ENCODE assay signal across 24 cellular contexts in the genomic region with DNA sequence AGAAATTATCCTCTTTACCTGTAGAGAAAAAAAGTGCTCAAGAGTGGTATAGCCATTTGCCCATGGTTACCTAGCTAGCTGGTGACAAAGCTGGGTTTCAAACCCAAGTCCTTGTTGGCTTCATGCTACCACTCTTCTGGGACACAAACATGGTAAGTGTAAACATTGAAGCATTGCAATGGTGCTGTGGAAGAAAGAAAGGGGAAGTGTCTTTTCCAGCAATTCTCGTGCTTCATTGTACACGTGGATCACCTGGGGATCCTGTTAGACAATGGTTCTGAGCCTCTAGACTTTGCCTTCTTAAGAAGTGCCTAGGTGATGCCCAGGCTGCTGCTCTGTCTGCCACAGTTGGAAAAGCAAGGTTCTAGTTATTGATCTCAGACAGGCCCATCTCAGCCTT.
"Had no signal": no experiment of that assay in that cellular context is flagged by ENCODE, and none has a peak within 500 bp of the region (broad histone marks: within the 10 kb centered on the region; RNA-seq: fewer than 3 reads in every experiment).

No MANE protein-coding gene starts in this region.

- H3K27me3 ChIP-seq: colonic mucosa, esophagus muscularis mucosa, gastroesophageal sphincter, heart left ventricle, hepatocyte, left lung had no signal

- H3K4me3 Mint-ChIP-seq: dendritic cell treated with granulocyte-macrophage colony-stimulating factor and Interleukin-4, amounts not matched to agents 40 ng/mL and 50 ng/mL, for 4 days; effector memory CD8-positive, alpha-beta T cell; mesothelial cell of epicardium; naive B cell; naive thymus-derived CD8-positive, alpha-beta T cell had no signal

- H3K4me1 ChIP-seq: colonic mucosa, esophagus muscularis mucosa, foreskin keratinocyte, gastroesophageal sphincter, heart left ventricle, left lung, lower lobe of right lung had no signal

- H3K79me2 ChIP-seq: hepatocyte had no signal

- H3K9me3 ChIP-seq: colonic mucosa, esophagus muscularis mucosa, gastroesophageal sphincter, heart left ventricle, left lung, lower lobe of right lung, mucosa of descending colon had no signal

- H2AFZ ChIP-seq: hepatocyte had no signal

- H3K4me3 ChIP-seq: colonic mucosa, esophagus muscularis mucosa, gastroesophageal sphincter, heart left ventricle, hepatocyte, left lung, lower lobe of right lung, mucosa of descending colon had no signal

- H3K36me3 ChIP-seq: colonic mucosa, esophagus muscularis mucosa, gastroesophageal sphincter, heart left ventricle, left lung, lower lobe of right lung had no signal

- ATAC-seq: effector memory CD8-positive, alpha-beta T cell; foreskin keratinocyte; gastroesophageal sphincter; heart left ventricle; left cardiac atrium; left lung; left ventricle myocardium superior; lower lobe of right lung; mucosa of descending colon; naive thymus-derived CD8-positive, alpha-beta T cell had no signal

- H3K9me3 Mint-ChIP-seq: dendritic cell treated with granulocyte-macrophage colony-stimulating factor and Interleukin-4, amounts not matched to agents 40 ng/mL and 50 ng/mL, for 4 days; effector memory CD8-positive, alpha-beta T cell had no signal

- DNase-seq: colonic mucosa; cortex of kidney; effector CD8-positive, alpha-beta T cell; effector memory CD8-positive, alpha-beta T cell; foreskin keratinocyte; heart left ventricle; hypothalamus; left cardiac atrium; left lung; left ventricle myocardium superior; lower lobe of right lung; mesenchymal stem cell; mucosa of descending colon; naive B cell; naive thymus-derived CD8-positive, alpha-beta T cell had no signal

- H3K27ac ChIP-seq: colonic mucosa, esophagus muscularis mucosa, foreskin keratinocyte, gastroesophageal sphincter, heart left ventricle, hepatocyte, left lung, lower lobe of right lung had no signal

- H3K27ac Mint-ChIP-seq: dendritic cell treated with granulocyte-macrophage colony-stimulating factor and Interleukin-4, amounts not matched to agents 40 ng/mL and 50 ng/mL, for 4 days; effector memory CD8-positive, alpha-beta T cell; mesothelial cell of epicardium; naive B cell had no signal

- FAIRE-seq: endothelial cell of umbilical vein, frontal cortex, islet of Langerhans, keratinocyte had no signal

- H3K36me3 Mint-ChIP-seq: mesothelial cell of epicardium; naive B cell; naive thymus-derived CD8-positive, alpha-beta T cell had no signal

- H3K4me1 Mint-ChIP-seq: mesothelial cell of epicardium, naive B cell had no signal

- H3K4me2 ChIP-seq: hepatocyte had no signal
